1 cellular context compared by ENCODE assay signal in the genomic region with DNA sequence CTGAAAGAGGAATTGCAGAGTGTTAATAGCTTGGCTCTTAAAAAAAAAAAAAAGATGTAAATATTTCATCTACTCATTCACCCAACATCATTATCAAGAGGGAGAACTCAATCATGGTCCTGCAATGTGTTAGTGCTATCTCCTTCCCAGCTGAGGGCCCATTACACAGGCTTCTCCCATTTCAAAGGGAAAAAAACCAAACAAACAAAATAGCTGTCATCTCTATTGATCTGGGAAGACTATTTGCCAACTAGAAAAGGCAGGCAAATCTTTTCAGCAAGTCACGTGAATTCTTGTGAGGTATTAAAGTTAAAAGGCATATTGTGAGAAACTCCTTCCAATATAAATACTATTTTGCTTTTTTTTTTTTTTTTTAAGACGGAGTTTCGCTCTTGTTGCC.
A peak's percentile ranks its signal among the peaks of the same experiment; 100 is the strongest.
TF ChIP-seq lines count a peak whose summit lies in the region.

No MANE protein-coding gene starts in this region.

TF ChIP-seq in HepG2, 621 proteins besides CTCF, POLR2A, EP300 and RAD21 (continued from another document):
- TF ChIP-seq MTF2 (CRISPR knock-in tag; IDR thresholded peaks at IDR 0.05; ENCODE audit: borderline replicate concordance) (no peak), ZNF367 (CRISPR knock-in tag; IDR thresholded peaks at IDR 0.05; ENCODE audit: borderline replicate concordance) (no peak), SAFB2 (CRISPR knock-in tag; IDR thresholded peaks at IDR 0.05; ENCODE audit: borderline replicate concordance, low read depth) (no peak), ZEB1 (IDR thresholded peaks at IDR 0.05; ENCODE audit: insufficient replicate concordance, low read depth) (no peak), ATF1 (CRISPR knock-in tag; IDR thresholded peaks at IDR 0.05) (no peak), ZNF569 (CRISPR knock-in tag; IDR thresholded peaks at IDR 0.05; ENCODE audit: borderline replicate concordance) (no peak), KDM2A (CRISPR knock-in tag; IDR thresholded peaks at IDR 0.05; ENCODE audit: borderline replicate concordance, low read depth) (no peak), FIP1L1 (IDR thresholded peaks at IDR 0.05; ENCODE audit: borderline replicate concordance, insufficient read depth, low read depth, low read length) (no peak), NAIF1 (CRISPR knock-in tag; IDR thresholded peaks at IDR 0.05; ENCODE audit: borderline replicate concordance) (no peak), ZMYM2 (CRISPR knock-in tag; IDR thresholded peaks at IDR 0.05) (no peak), POLR2G (IDR thresholded peaks at IDR 0.05; ENCODE audit: low read depth, low read length) (no peak), SPEN (CRISPR knock-in tag; IDR thresholded peaks at IDR 0.05; ENCODE audit: low read depth) (no peak), ZBTB3 (CRISPR knock-in tag; IDR thresholded peaks at IDR 0.05; ENCODE audit: borderline replicate concordance, low read depth) (no peak), MATR3 (CRISPR knock-in tag; IDR thresholded peaks at IDR 0.05) (no peak), ZNF496 (CRISPR knock-in tag; IDR thresholded peaks at IDR 0.05; ENCODE audit: insufficient replicate concordance) (no peak), ZNF556 (CRISPR knock-in tag; IDR thresholded peaks at IDR 0.05; ENCODE audit: borderline replicate concordance) (no peak; the same call in 1 of the 2 replicates), KAT2B (IDR thresholded peaks at IDR 0.05; ENCODE audit: borderline replicate concordance, low read depth, low read length) (peak; percentile 51; the same call in 1 of the 2 replicates), HNRNPH1 (optimal IDR thresholded peaks at IDR 0.05; ENCODE audit: low read depth, low read length) (no peak), PCBP1 (IDR thresholded peaks at IDR 0.05; ENCODE audit: borderline replicate concordance, low read depth, low read length) (no peak), MAFG (CRISPR knock-in tag; IDR thresholded peaks at IDR 0.05) (no peak), NPAS2 (CRISPR knock-in tag; IDR thresholded peaks at IDR 0.05; ENCODE audit: borderline replicate concordance) (no peak), NFKB2 (CRISPR knock-in tag; IDR thresholded peaks at IDR 0.05; ENCODE audit: borderline replicate concordance) (no peak), POLR2AphosphoS5 (IDR thresholded peaks at IDR 0.05; ENCODE audit: low read depth, low read length) (no peak), ZNF234 (CRISPR knock-in tag; conservative IDR thresholded peaks at IDR 0.05) (no peak), TCF12 (IDR thresholded peaks at IDR 0.05) (no peak), TCF12 (CRISPR knock-in tag; IDR thresholded peaks at IDR 0.05) (no peak), ZBTB1 (CRISPR knock-in tag; IDR thresholded peaks at IDR 0.05; ENCODE audit: borderline replicate concordance) (no peak), ISX (CRISPR knock-in tag; conservative IDR thresholded peaks at IDR 0.05) (no peak)
- TF ChIP-seq, protein P1, sequence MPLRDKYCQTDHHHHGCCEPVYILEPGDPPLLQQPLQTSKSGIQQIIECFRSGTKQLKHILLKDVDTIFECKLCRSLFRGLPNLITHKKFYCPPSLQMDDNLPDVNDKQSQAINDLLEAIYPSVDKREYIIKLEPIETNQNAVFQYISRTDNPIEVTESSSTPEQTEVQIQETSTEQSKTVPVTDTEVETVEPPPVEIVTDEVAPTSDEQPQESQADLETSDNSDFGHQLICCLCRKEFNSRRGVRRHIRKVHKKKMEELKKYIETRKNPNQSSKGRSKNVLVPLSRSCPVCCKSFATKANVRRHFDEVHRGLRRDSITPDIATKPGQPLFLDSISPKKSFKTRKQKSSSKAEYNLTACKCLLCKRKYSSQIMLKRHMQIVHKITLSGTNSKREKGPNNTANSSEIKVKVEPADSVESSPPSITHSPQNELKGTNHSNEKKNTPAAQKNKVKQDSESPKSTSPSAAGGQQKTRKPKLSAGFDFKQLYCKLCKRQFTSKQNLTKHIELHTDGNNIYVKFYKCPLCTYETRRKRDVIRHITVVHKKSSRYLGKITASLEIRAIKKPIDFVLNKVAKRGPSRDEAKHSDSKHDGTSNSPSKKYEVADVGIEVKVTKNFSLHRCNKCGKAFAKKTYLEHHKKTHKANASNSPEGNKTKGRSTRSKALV (CRISPR knock-in tag; IDR thresholded peaks at IDR 0.05): no peak
- TF ChIP-seq, protein P2, sequence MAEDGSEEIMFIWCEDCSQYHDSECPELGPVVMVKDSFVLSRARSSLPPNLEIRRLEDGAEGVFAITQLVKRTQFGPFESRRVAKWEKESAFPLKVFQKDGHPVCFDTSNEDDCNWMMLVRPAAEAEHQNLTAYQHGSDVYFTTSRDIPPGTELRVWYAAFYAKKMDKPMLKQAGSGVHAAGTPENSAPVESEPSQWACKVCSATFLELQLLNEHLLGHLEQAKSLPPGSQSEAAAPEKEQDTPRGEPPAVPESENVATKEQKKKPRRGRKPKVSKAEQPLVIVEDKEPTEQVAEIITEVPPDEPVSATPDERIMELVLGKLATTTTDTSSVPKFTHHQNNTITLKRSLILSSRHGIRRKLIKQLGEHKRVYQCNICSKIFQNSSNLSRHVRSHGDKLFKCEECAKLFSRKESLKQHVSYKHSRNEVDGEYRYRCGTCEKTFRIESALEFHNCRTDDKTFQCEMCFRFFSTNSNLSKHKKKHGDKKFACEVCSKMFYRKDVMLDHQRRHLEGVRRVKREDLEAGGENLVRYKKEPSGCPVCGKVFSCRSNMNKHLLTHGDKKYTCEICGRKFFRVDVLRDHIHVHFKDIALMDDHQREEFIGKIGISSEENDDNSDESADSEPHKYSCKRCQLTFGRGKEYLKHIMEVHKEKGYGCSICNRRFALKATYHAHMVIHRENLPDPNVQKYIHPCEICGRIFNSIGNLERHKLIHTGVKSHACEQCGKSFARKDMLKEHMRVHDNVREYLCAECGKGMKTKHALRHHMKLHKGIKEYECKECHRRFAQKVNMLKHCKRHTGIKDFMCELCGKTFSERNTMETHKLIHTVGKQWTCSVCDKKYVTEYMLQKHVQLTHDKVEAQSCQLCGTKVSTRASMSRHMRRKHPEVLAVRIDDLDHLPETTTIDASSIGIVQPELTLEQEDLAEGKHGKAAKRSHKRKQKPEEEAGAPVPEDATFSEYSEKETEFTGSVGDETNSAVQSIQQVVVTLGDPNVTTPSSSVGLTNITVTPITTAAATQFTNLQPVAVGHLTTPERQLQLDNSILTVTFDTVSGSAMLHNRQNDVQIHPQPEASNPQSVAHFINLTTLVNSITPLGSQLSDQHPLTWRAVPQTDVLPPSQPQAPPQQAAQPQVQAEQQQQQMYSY (CRISPR knock-in tag; IDR thresholded peaks at IDR 0.05): no peak
- TF ChIP-seq, protein P3, sequence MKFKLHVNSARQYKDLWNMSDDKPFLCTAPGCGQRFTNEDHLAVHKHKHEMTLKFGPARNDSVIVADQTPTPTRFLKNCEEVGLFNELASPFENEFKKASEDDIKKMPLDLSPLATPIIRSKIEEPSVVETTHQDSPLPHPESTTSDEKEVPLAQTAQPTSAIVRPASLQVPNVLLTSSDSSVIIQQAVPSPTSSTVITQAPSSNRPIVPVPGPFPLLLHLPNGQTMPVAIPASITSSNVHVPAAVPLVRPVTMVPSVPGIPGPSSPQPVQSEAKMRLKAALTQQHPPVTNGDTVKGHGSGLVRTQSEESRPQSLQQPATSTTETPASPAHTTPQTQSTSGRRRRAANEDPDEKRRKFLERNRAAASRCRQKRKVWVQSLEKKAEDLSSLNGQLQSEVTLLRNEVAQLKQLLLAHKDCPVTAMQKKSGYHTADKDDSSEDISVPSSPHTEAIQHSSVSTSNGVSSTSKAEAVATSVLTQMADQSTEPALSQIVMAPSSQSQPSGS (CRISPR knock-in tag; IDR thresholded peaks at IDR 0.05): 0 out of 2 replicates have a peak, but pooled peaks have one; percentile 60
- TF ChIP-seq, protein P4, sequence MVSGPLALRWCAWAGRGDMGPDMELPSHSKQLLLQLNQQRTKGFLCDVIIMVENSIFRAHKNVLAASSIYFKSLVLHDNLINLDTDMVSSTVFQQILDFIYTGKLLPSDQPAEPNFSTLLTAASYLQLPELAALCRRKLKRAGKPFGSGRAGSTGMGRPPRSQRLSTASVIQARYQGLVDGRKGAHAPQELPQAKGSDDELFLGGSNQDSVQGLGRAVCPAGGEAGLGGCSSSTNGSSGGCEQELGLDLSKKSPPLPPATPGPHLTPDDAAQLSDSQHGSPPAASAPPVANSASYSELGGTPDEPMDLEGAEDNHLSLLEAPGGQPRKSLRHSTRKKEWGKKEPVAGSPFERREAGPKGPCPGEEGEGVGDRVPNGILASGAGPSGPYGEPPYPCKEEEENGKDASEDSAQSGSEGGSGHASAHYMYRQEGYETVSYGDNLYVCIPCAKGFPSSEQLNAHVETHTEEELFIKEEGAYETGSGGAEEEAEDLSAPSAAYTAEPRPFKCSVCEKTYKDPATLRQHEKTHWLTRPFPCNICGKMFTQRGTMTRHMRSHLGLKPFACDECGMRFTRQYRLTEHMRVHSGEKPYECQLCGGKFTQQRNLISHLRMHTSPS (CRISPR knock-in tag; IDR thresholded peaks at IDR 0.05; ENCODE audit: low read depth): no peak
- TF ChIP-seq, protein P5, sequence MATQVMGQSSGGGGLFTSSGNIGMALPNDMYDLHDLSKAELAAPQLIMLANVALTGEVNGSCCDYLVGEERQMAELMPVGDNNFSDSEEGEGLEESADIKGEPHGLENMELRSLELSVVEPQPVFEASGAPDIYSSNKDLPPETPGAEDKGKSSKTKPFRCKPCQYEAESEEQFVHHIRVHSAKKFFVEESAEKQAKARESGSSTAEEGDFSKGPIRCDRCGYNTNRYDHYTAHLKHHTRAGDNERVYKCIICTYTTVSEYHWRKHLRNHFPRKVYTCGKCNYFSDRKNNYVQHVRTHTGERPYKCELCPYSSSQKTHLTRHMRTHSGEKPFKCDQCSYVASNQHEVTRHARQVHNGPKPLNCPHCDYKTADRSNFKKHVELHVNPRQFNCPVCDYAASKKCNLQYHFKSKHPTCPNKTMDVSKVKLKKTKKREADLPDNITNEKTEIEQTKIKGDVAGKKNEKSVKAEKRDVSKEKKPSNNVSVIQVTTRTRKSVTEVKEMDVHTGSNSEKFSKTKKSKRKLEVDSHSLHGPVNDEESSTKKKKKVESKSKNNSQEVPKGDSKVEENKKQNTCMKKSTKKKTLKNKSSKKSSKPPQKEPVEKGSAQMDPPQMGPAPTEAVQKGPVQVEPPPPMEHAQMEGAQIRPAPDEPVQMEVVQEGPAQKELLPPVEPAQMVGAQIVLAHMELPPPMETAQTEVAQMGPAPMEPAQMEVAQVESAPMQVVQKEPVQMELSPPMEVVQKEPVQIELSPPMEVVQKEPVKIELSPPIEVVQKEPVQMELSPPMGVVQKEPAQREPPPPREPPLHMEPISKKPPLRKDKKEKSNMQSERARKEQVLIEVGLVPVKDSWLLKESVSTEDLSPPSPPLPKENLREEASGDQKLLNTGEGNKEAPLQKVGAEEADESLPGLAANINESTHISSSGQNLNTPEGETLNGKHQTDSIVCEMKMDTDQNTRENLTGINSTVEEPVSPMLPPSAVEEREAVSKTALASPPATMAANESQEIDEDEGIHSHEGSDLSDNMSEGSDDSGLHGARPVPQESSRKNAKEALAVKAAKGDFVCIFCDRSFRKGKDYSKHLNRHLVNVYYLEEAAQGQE (IDR thresholded peaks at IDR 0.05; ENCODE audit: borderline replicate concordance in 1 of 2, low read depth in 1 of 2, low read length in 2 of 2): no peak
- TF ChIP-seq, protein P6, sequence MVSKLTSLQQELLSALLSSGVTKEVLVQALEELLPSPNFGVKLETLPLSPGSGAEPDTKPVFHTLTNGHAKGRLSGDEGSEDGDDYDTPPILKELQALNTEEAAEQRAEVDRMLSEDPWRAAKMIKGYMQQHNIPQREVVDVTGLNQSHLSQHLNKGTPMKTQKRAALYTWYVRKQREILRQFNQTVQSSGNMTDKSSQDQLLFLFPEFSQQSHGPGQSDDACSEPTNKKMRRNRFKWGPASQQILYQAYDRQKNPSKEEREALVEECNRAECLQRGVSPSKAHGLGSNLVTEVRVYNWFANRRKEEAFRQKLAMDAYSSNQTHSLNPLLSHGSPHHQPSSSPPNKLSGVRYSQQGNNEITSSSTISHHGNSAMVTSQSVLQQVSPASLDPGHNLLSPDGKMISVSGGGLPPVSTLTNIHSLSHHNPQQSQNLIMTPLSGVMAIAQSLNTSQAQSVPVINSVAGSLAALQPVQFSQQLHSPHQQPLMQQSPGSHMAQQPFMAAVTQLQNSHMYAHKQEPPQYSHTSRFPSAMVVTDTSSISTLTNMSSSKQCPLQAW (CRISPR knock-in tag; IDR thresholded peaks at IDR 0.05): peak; percentile 31; the same call in 1 of the 2 replicates
- TF ChIP-seq, protein P7, sequence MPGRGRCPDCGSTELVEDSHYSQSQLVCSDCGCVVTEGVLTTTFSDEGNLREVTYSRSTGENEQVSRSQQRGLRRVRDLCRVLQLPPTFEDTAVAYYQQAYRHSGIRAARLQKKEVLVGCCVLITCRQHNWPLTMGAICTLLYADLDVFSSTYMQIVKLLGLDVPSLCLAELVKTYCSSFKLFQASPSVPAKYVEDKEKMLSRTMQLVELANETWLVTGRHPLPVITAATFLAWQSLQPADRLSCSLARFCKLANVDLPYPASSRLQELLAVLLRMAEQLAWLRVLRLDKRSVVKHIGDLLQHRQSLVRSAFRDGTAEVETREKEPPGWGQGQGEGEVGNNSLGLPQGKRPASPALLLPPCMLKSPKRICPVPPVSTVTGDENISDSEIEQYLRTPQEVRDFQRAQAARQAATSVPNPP (CRISPR knock-in tag; IDR thresholded peaks at IDR 0.05): no peak
- TF ChIP-seq, protein P8, sequence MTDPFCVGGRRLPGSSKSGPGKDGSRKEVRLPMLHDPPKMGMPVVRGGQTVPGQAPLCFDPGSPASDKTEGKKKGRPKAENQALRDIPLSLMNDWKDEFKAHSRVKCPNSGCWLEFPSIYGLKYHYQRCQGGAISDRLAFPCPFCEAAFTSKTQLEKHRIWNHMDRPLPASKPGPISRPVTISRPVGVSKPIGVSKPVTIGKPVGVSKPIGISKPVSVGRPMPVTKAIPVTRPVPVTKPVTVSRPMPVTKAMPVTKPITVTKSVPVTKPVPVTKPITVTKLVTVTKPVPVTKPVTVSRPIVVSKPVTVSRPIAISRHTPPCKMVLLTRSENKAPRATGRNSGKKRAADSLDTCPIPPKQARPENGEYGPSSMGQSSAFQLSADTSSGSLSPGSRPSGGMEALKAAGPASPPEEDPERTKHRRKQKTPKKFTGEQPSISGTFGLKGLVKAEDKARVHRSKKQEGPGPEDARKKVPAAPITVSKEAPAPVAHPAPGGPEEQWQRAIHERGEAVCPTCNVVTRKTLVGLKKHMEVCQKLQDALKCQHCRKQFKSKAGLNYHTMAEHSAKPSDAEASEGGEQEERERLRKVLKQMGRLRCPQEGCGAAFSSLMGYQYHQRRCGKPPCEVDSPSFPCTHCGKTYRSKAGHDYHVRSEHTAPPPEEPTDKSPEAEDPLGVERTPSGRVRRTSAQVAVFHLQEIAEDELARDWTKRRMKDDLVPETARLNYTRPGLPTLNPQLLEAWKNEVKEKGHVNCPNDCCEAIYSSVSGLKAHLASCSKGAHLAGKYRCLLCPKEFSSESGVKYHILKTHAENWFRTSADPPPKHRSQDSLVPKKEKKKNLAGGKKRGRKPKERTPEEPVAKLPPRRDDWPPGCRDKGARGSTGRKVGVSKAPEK (CRISPR knock-in tag; IDR thresholded peaks at IDR 0.05; ENCODE audit: borderline replicate concordance): no peak
